8 cellular contexts compared by ENCODE assay signal in genomic region chr11:107689317-107690202, GRCh38. TPM values are rescaled to one million over a fixed set of nuclear protein-coding genes. Genes with fewer than 3 reads are reported as not detected.
DNase-seq lines count a peak whose midpoint lies in the region; ATAC-seq lines count a peak whose summit lies in the region.

No MANE protein-coding gene starts in this region.

- DNase-seq in NK-92 (lab: John Stamatoyannopoulos, UW; ENCODE audit: unreplicated experiment) (peak; percentile 18), NCI-H524 treated with DMSO at 0.1 percent for 48 hours (lab: John Stamatoyannopoulos, UW) (peak; percentile 4), dermis blood vessel endothelial cell (peak; percentile 80), medulla oblongata (ENCODE audit: extremely low spot score) (peak; percentile 85)
- no peak for DNase-seq in NK-92 treated with Interleukin-12 subunit alpha and Interleukin-12 subunit beta, amount 100 ng/mL, for 24 hours (lab: John Stamatoyannopoulos, UW)
- DNase-seq in activated CD4-positive, alpha-beta T cell treated with anti-CD3 and anti-CD28 coated beads, Interleukin-2, amount 10 ng/mL, durations not matched to agents 7 days and 5 days, result peak; percentile 72
- peak; percentile 15 to 51 for DNase-seq in stimulated activated CD8-positive, alpha-beta memory T cell treated with anti-CD3 and anti-CD28 coated beads, Interleukin-2, amount 100 ng/mL, for 48 hours (ENCODE audit: low read depth in 2 of 2)

- POLR2A ChIA-PET in activated CD4-positive, alpha-beta T cell treated with anti-CD3 and anti-CD28 coated beads, Interleukin-2, amount 10 ng/mL, durations not matched to agents 7 days and 5 days (lab: Charles Lee), result no interaction called here

- H3K9me3 Mint-ChIP-seq in activated CD4-positive, alpha-beta T cell treated with anti-CD3 and anti-CD28 coated beads, Interleukin-2, amount 10 ng/mL, durations not matched to agents 7 days and 5 days, result no peaks in the 10 kb centered on the region

- ATAC-seq in HG03139 (IDR thresholded peaks at IDR 0.05; ENCODE audit: unreplicated experiment), result peak; percentile 59

- peaks cover 4% of the 10 kb centered on the region for H3K4me1 Mint-ChIP-seq in activated CD4-positive, alpha-beta T cell treated with anti-CD3 and anti-CD28 coated beads, Interleukin-2, amount 10 ng/mL, durations not matched to agents 7 days and 5 days

- no peak overlapping the region for H3K27ac Mint-ChIP-seq in activated CD4-positive, alpha-beta T cell treated with anti-CD3 and anti-CD28 coated beads, Interleukin-2, amount 10 ng/mL, durations not matched to agents 7 days and 5 days

- peaks cover 19% of the 10 kb centered on the region for H3K27me3 Mint-ChIP-seq in activated CD4-positive, alpha-beta T cell treated with anti-CD3 and anti-CD28 coated beads, Interleukin-2, amount 10 ng/mL, durations not matched to agents 7 days and 5 days

- H3K4me3 Mint-ChIP-seq in activated CD4-positive, alpha-beta T cell treated with anti-CD3 and anti-CD28 coated beads, Interleukin-2, amount 10 ng/mL, durations not matched to agents 7 days and 5 days, result no peak overlapping the region

- CTCF ChIA-PET in activated CD4-positive, alpha-beta T cell treated with anti-CD3 and anti-CD28 coated beads, Interleukin-2, amount 10 ng/mL, durations not matched to agents 7 days and 5 days (lab: Charles Lee), result interaction anchor here (1.0 to 2.2 kb wide), 9 partner anchors 29 to 209 kb away, joined by 3 to 10 read pairs (median 4); no protein-coding TSS in a partner anchor

- no peaks in the 10 kb centered on the region for H3K36me3 Mint-ChIP-seq in activated CD4-positive, alpha-beta T cell treated with anti-CD3 and anti-CD28 coated beads, Interleukin-2, amount 10 ng/mL, durations not matched to agents 7 days and 5 days (ENCODE audit: low read depth)

RNA-seq across cellular contexts. Expression of gene SLN, which starts 22.3 kb away (rescaled TPM):
- total RNA-seq in activated CD4-positive, alpha-beta T cell treated with anti-CD3 and anti-CD28 coated beads, Interleukin-2, amount 10 ng/mL, durations not matched to agents 7 days and 5 days, result not detected
- not detected in 2 replicates for total RNA-seq in dermis blood vessel endothelial cell
